Comparison of ENCODE assay signal across 12 cellular contexts in the genomic region with DNA sequence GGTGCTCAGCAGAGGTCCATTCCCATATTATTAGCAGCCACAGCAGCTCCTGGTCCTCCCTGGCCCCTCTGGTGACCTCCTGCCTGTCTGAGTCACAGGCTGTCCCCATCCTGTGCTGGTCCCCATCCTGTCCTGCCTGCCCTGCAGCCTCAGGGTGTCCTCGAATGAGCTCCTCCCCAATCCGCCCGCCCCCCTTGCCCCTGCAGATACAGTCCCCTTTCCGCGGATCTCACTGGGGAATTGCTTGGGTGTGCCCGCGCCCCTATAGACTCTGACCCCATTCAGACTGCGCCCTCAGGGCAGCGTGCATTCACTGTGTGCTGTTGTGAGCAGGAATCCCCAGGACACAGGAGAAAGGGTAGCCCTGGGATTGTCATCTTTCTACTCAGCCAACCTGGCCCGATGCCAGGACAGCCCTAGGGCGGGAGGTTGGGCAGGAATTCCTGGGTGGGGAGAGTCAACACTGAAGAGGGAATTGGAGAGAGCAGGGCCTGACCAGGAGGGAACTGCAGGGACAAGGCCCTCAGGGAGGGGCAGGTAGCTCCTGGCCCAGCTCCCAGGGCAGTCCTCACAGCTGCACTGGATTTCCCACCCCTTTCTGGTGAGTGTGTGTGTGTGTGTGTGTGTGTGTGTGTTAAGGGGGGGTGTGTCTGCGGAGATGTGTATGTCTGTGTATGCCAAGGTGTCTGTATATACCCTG. TPM values are rescaled to one million over a fixed set of nuclear protein-coding genes. Genes with fewer than 3 reads are reported as not detected.
A peak's percentile ranks its signal among the peaks of the same experiment; 100 is the strongest.
DNase-seq lines count a peak whose midpoint lies in the region; ATAC-seq and TF ChIP-seq lines count a peak whose summit lies in the region.
"Had no signal": no experiment of that assay in that cellular context is flagged by ENCODE, and none has a peak within 500 bp of the region (broad histone marks: within the 10 kb centered on the region; RNA-seq: fewer than 3 reads in every experiment).

No MANE protein-coding gene starts in this region.

- H3K9ac ChIP-seq in HUES6 (ENCODE audit: low read length), result no peak overlapping the region

- in situ Hi-C loops in Panc1 (cut with HindIII; ENCODE audit: low pct_unique_long_range_greater_than_20kb, low sequenced_read_pairs), result no loop called here

- POLR2A ChIA-PET in Panc1 (lab: Charles Lee), result no interaction called here
- POLR2A ChIA-PET in CD4-positive, alpha-beta memory T cell (lab: Charles Lee; ENCODE audit: partially characterized antibody), result no interaction called here

- BruUV-seq in Panc1 (replicated peaks; lab: Mats Ljungman, UMichigan), result no TSS peak

- peaks cover 0 to 9% of the 10 kb centered on the region in 2 donors for H3K4me1 Mint-ChIP-seq in stimulated activated naive B cell treated with anti-CD40 and anti-IgM and Interleukin-4, amounts not matched to agents 10 μg/mL and 1 μg/mL and 100 μg/mL, for 72 hours
- H3K4me1 Mint-ChIP-seq in CD4-positive, alpha-beta memory T cell, result no peaks in the 10 kb centered on the region

- ATAC-seq in Panc1 (peak; percentile 43), GM21717 (IDR thresholded peaks at IDR 0.05; ENCODE audit: unreplicated experiment) (no peak), GM19328 (IDR thresholded peaks at IDR 0.05; ENCODE audit: unreplicated experiment) (no peak)
- no peak for ATAC-seq in stimulated activated naive B cell treated with anti-CD40 and anti-IgM and Interleukin-4, amounts not matched to agents 10 μg/mL and 1 μg/mL and 100 μg/mL, for 72 hours (replicated peaks)

- no peaks in the 10 kb centered on the region for H3K27me3 ChIP-seq in HUES6 (ENCODE audit: control insufficient read depth, insufficient read depth, low read length)
- H3K27me3 ChIP-seq in Panc1 (ENCODE audit: control insufficient read depth, insufficient read depth, low read length), result no peaks in the 10 kb centered on the region
- H3K27me3 ChIP-seq in cardiac muscle cell, result no peaks in the 10 kb centered on the region
- no peaks in the 10 kb centered on the region for H3K27me3 ChIP-seq in CD4-positive, alpha-beta memory T cell (ENCODE audit: insufficient read depth, low read length)
- H3K27me3 ChIP-seq: suprapubic skin had no signal

- H3K4me1 ChIP-seq in HUES6 (ENCODE audit: control insufficient read depth, insufficient read depth, low read length), result peaks cover 21% of the 10 kb centered on the region
- no peaks in the 10 kb centered on the region for H3K4me1 ChIP-seq in Panc1 (ENCODE audit: control insufficient read depth, insufficient read depth, low read length)
- peaks cover 7% of the 10 kb centered on the region for H3K4me1 ChIP-seq in cardiac muscle cell (ENCODE audit: low read depth)
- H3K4me1 ChIP-seq in CD4-positive, alpha-beta memory T cell (ENCODE audit: insufficient read depth, low read length), result no peaks in the 10 kb centered on the region

- DNase-seq in Panc1 (ENCODE audit: low read depth, low spot score) (no peak), cardiac muscle cell (ENCODE audit: low read depth in 1 of 2, low spot score in 1 of 2) (peak; percentile 38 to 74), AML-193 (lab: John Stamatoyannopoulos, UW) (no peak)
- no peak for DNase-seq in stimulated activated naive B cell treated with anti-CD40 and anti-IgM and Interleukin-4, amounts not matched to agents 10 μg/mL and 1 μg/mL and 100 μg/mL, for 72 hours
- DNase-seq in CD4-positive, alpha-beta memory T cell, result no peak
- DNase-seq: anterior cingulate cortex, occipital lobe had no signal

- no peaks in the 10 kb centered on the region for H3K36me3 Mint-ChIP-seq in stimulated activated naive B cell treated with anti-CD40 and anti-IgM and Interleukin-4, amounts not matched to agents 10 μg/mL and 1 μg/mL and 100 μg/mL, for 72 hours
- H3K36me3 Mint-ChIP-seq in CD4-positive, alpha-beta memory T cell, result no peaks in the 10 kb centered on the region

- peak overlapping the region; percentile 59 for H3K27ac Mint-ChIP-seq in stimulated activated naive B cell treated with anti-CD40 and anti-IgM and Interleukin-4, amounts not matched to agents 10 μg/mL and 1 μg/mL and 100 μg/mL, for 72 hours
- H3K27ac Mint-ChIP-seq in CD4-positive, alpha-beta memory T cell, result peak overlapping the region in 1 of 7 donors; percentile 55

- H3K9me3 ChIP-seq in HUES6 (ENCODE audit: control insufficient read depth, insufficient read depth, low read depth, low read length) (no peaks in the 10 kb centered on the region), Panc1 (ENCODE audit: control insufficient read depth, insufficient read depth, low read depth, low read length) (peaks cover 2% of the 10 kb centered on the region; the same call in 1 of the 2 replicates), cardiac muscle cell (ENCODE audit: low read depth) (no peaks in the 10 kb centered on the region)
- H3K9me3 ChIP-seq in CD4-positive, alpha-beta memory T cell (ENCODE audit: control insufficient read depth in 1 of 2, low read length in 2 of 2), result no peaks in the 10 kb centered on the region
- H3K9me3 ChIP-seq: suprapubic skin had no signal

- TF ChIP-seq CTCF in Panc1 (IDR thresholded peaks at IDR 0.05) (no peak), cardiac muscle cell (IDR thresholded peaks at IDR 0.05; ENCODE audit: low read depth, low read length) (no peak)

- intact Hi-C loops in Panc1 (cut with micrococcal nuclease; ENCODE audit: unreplicated experiment), result no loop called here
- intact Hi-C loops in CD4-positive, alpha-beta memory T cell (cut with micrococcal nuclease), result no loop called here

- no peak overlapping the region for H3K4me3 Mint-ChIP-seq in stimulated activated naive B cell treated with anti-CD40 and anti-IgM and Interleukin-4, amounts not matched to agents 10 μg/mL and 1 μg/mL and 100 μg/mL, for 72 hours
- H3K4me3 Mint-ChIP-seq in CD4-positive, alpha-beta memory T cell, result no peak overlapping the region

- CTCF ChIA-PET in Panc1 (lab: Charles Lee), result no interaction called here
- CTCF ChIA-PET in CD4-positive, alpha-beta memory T cell (lab: Charles Lee; ENCODE audit: partially characterized antibody), result interaction anchor here (5.8 kb wide), 1 partner anchor 9 kb away, joined by 52 read pairs; no protein-coding TSS in a partner anchor

- H3K27me3 Mint-ChIP-seq in stimulated activated naive B cell treated with anti-CD40 and anti-IgM and Interleukin-4, amounts not matched to agents 10 μg/mL and 1 μg/mL and 100 μg/mL, for 72 hours, result peaks cover 5 to 19% of the 10 kb centered on the region in 2 donors
- peaks cover 6 to 7% of the 10 kb centered on the region in 2 donors for H3K27me3 Mint-ChIP-seq in CD4-positive, alpha-beta memory T cell

- H3K27ac ChIP-seq in HUES6 (ENCODE audit: low read depth, low read length) (no peak overlapping the region), Panc1 (ENCODE audit: low read length) (no peak overlapping the region), cardiac muscle cell (no peak overlapping the region)
- no peak overlapping the region for H3K27ac ChIP-seq in CD4-positive, alpha-beta memory T cell (ENCODE audit: low read depth, low read length)
- H3K27ac ChIP-seq: suprapubic skin had no signal

- H3K36me3 ChIP-seq in HUES6 (ENCODE audit: control insufficient read depth, insufficient read depth, low read length) (no peaks in the 10 kb centered on the region), Panc1 (ENCODE audit: control insufficient read depth, insufficient read depth, low read length) (no peaks in the 10 kb centered on the region), cardiac muscle cell (no peaks in the 10 kb centered on the region)
- no peaks in the 10 kb centered on the region for H3K36me3 ChIP-seq in CD4-positive, alpha-beta memory T cell (ENCODE audit: insufficient read depth, low read length)
- H3K36me3 ChIP-seq: suprapubic skin had no signal

- peaks cover 2 to 5% of the 10 kb centered on the region in 2 donors for H3K9me3 Mint-ChIP-seq in stimulated activated naive B cell treated with anti-CD40 and anti-IgM and Interleukin-4, amounts not matched to agents 10 μg/mL and 1 μg/mL and 100 μg/mL, for 72 hours
- peaks cover 0 to 12% (median 8%) of the 10 kb centered on the region in 8 donors for H3K9me3 Mint-ChIP-seq in CD4-positive, alpha-beta memory T cell

- H3K4me3 ChIP-seq in HUES6 (ENCODE audit: low read depth, low read length) (peak overlapping the region; percentile 26; the same call in 1 of the 2 replicates), Panc1 (ENCODE audit: low read depth in 2 of 2, low read length in 2 of 2) (no peak overlapping the region), cardiac muscle cell (no peak overlapping the region)
- no peak overlapping the region for H3K4me3 ChIP-seq in CD4-positive, alpha-beta memory T cell (ENCODE audit: low read length in 2 of 2)
- H3K4me3 ChIP-seq: suprapubic skin had no signal

RNA-seq across cellular contexts. Expression of a gene that starts 1.1 kb away (rescaled TPM):
- total RNA-seq in Panc1 (2021; ENCODE audit: unreplicated experiment) (not detected), cardiac muscle cell (not detected in 2 replicates)
- polyA plus RNA-seq in Panc1 (2012; ENCODE audit: insufficient read length), result not detected
- polyA plus RNA-seq in cardiac muscle cell, result not detected in 2 replicates
- not detected for total RNA-seq in CD4-positive, alpha-beta memory T cell
- not detected for polyA plus RNA-seq in CD4-positive, alpha-beta memory T cell
- total RNA-seq: occipital lobe, OCI-LY7 had no signal

RNA-seq across cellular contexts. Expression of a gene that starts 12.5 kb away (rescaled TPM):
- total RNA-seq in Panc1 (2021; ENCODE audit: unreplicated experiment) (not detected), cardiac muscle cell (not detected in 2 replicates)
- polyA plus RNA-seq in Panc1 (2012; ENCODE audit: insufficient read length), result not detected
- polyA plus RNA-seq in cardiac muscle cell, result not detected in 2 replicates
- not detected for total RNA-seq in CD4-positive, alpha-beta memory T cell
- polyA plus RNA-seq in CD4-positive, alpha-beta memory T cell, result not detected
- total RNA-seq: occipital lobe, OCI-LY7, suprapubic skin had no signal

Comparison
In these comparisons a context has a peak if more than half of its experiments do, and no peak if none do; other contexts are left out.
1. DNase-seq: peak in cardiac muscle cell (2 of 2); none in Panc1 (single experiment), stimulated activated naive B cell treated with anti-CD40 and anti-IgM and Interleukin-4, amounts not matched to agents 10 μg/mL and 1 μg/mL and 100 μg/mL, for 72 hours (single experiment), AML-193 (0 of 2) and CD4-positive, alpha-beta memory T cell (0 of 5).